ENCODE assay signal across 27 cellular contexts in genomic region chr15:98690272-98690671, GRCh38.
"Had no signal": no experiment of that assay in that cellular context is flagged by ENCODE, and none has a peak within 500 bp of the region (broad histone marks: within the 10 kb centered on the region; RNA-seq: fewer than 3 reads in every experiment).

No MANE protein-coding gene starts in this region.

- FAIRE-seq: frontal cortex, pancreas, small intestine had no signal

- H3K36me3 ChIP-seq: brain microvascular endothelial cell, esophagus muscularis mucosa, pancreas, prostate gland, sigmoid colon, thyroid gland, upper lobe of right lung had no signal

- H3K4me3 ChIP-seq: esophagus muscularis mucosa, pancreas, prostate gland, sigmoid colon, thyroid gland, upper lobe of right lung had no signal

- DNase-seq: activated CD4-positive, alpha-beta T cell treated with anti-CD3 and anti-CD28 coated beads for 36 hours; activated CD4-positive, CD25-positive, alpha-beta regulatory T cell; activated naive CD4-positive, alpha-beta T cell; activated T-cell treated with anti-CD3 and anti-CD28 coated beads for 4 hours; activated T-cell treated with anti-CD3 and anti-CD28 coated beads, Interleukin-2, amount 50 U/mL, for 72 hours; aorta; brain microvascular endothelial cell; caudate nucleus; left ventricle myocardium superior; naive B cell; nephron progenitor cell; pancreas; retina; sigmoid colon; small intestine; stimulated activated CD4-positive, alpha-beta T cell treated with anti-CD3 and anti-CD28 coated beads, Interleukin-1b, Interleukin-23, amount 100 ng/mL, for 48 hours; stimulated activated CD4-positive, alpha-beta T cell treated with anti-CD3 and anti-CD28 coated beads, Interleukin-4, amount 100 ng/mL, for 4 hours; stimulated activated CD8-positive, alpha-beta memory T cell treated with anti-CD3 and anti-CD28 coated beads, Interleukin-4, amount 100 ng/mL, for 48 hours; stimulated activated naive CD8-positive, alpha-beta T cell treated with anti-CD3 and anti-CD28 coated beads, Interleukin-15, amount 100 ng/mL, for 72 hours; thyroid gland; upper lobe of right lung had no signal

- H3K9me3 ChIP-seq: esophagus muscularis mucosa, pancreas, prostate gland, sigmoid colon, thyroid gland, upper lobe of right lung had no signal

- ATAC-seq: activated CD4-positive, alpha-beta T cell treated with anti-CD3 and anti-CD28 coated beads for 36 hours; activated T-cell treated with anti-CD3 and anti-CD28 coated beads, Interleukin-2, amount 50 U/mL, for 72 hours; left ventricle myocardium superior; stimulated activated memory B cell treated with anti-CD40 and anti-IgM and Interleukin-4, amounts not matched to agents 10 μg/mL and 1 μg/mL and 100 μg/mL, for 72 hours; stimulated activated naive CD8-positive, alpha-beta T cell treated with anti-CD3 and anti-CD28 coated beads, Interleukin-15, amount 100 ng/mL, for 72 hours; upper lobe of right lung had no signal

- H3K27me3 Mint-ChIP-seq: activated CD4-positive, alpha-beta T cell treated with anti-CD3 and anti-CD28 coated beads for 36 hours; activated naive CD8-positive, alpha-beta T cell; naive B cell; stimulated activated memory B cell treated with anti-CD40 and anti-IgM and Interleukin-4, amounts not matched to agents 10 μg/mL and 1 μg/mL and 100 μg/mL, for 72 hours; stimulated activated naive CD8-positive, alpha-beta T cell treated with anti-CD3 and anti-CD28 coated beads, Interleukin-15, amount 100 ng/mL, for 72 hours had no signal

- H3K27me3 ChIP-seq: brain microvascular endothelial cell, esophagus muscularis mucosa, pancreas, sigmoid colon, thyroid gland, upper lobe of right lung had no signal

- H3K4me1 ChIP-seq: prostate gland had no signal

- H3K4me3 Mint-ChIP-seq: activated CD4-positive, alpha-beta T cell treated with anti-CD3 and anti-CD28 coated beads for 36 hours; activated naive CD8-positive, alpha-beta T cell; activated T-cell treated with anti-CD3 and anti-CD28 coated beads, Interleukin-2, amount 50 U/mL, for 72 hours; mesothelial cell of epicardium; naive B cell; nephron progenitor cell; stimulated activated memory B cell treated with anti-CD40 and anti-IgM and Interleukin-4, amounts not matched to agents 10 μg/mL and 1 μg/mL and 100 μg/mL, for 72 hours; stimulated activated naive CD8-positive, alpha-beta T cell treated with anti-CD3 and anti-CD28 coated beads, Interleukin-15, amount 100 ng/mL, for 72 hours had no signal

- H3K36me3 Mint-ChIP-seq: activated naive CD8-positive, alpha-beta T cell; naive B cell; stimulated activated memory B cell treated with anti-CD40 and anti-IgM and Interleukin-4, amounts not matched to agents 10 μg/mL and 1 μg/mL and 100 μg/mL, for 72 hours had no signal

- H3K9me3 Mint-ChIP-seq: activated T-cell treated with anti-CD3 and anti-CD28 coated beads, Interleukin-2, amount 50 U/mL, for 72 hours; mesothelial cell of epicardium; naive B cell; nephron progenitor cell; stimulated activated memory B cell treated with anti-CD40 and anti-IgM and Interleukin-4, amounts not matched to agents 10 μg/mL and 1 μg/mL and 100 μg/mL, for 72 hours; stimulated activated naive CD8-positive, alpha-beta T cell treated with anti-CD3 and anti-CD28 coated beads, Interleukin-15, amount 100 ng/mL, for 72 hours had no signal

- H3K27ac ChIP-seq: brain microvascular endothelial cell, esophagus muscularis mucosa, pancreas, prostate gland, upper lobe of right lung had no signal

- H3K27ac Mint-ChIP-seq: activated CD4-positive, alpha-beta T cell treated with anti-CD3 and anti-CD28 coated beads for 36 hours; activated naive CD8-positive, alpha-beta T cell; activated T-cell treated with anti-CD3 and anti-CD28 coated beads, Interleukin-2, amount 50 U/mL, for 72 hours; mesothelial cell of epicardium; naive B cell; nephron progenitor cell; stimulated activated memory B cell treated with anti-CD40 and anti-IgM and Interleukin-4, amounts not matched to agents 10 μg/mL and 1 μg/mL and 100 μg/mL, for 72 hours; stimulated activated naive CD8-positive, alpha-beta T cell treated with anti-CD3 and anti-CD28 coated beads, Interleukin-15, amount 100 ng/mL, for 72 hours had no signal
